8 cellular contexts compared by ENCODE assay signal in the genomic region with DNA sequence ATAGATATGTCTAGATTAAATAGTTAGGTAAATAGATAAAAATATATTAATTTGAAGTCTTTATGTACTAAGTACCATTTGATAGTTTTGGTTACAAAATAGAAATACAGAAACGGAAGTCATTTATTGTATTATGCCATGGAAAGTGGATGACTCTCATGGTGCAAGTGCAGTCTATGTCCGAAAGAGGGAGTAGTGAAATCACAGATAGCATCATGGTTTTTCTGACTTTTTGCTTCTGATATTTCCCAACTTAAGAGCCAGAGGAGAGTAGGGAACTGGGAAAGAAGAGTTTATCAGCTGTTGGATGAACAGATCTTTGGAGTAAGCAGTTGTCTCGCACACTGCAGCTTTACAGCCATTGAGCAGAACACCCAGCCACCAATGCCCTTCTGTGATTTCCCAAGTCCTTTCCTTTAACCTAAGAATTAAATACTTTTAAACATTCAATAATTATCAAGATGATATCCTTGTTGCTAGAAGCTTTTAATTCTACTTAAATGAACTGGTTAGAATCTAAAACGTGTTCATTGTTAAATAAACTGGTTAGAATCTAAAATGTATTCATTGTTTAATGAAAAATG. TPM values are rescaled to one million over a fixed set of nuclear protein-coding genes. Genes with fewer than 3 reads are reported as not detected.
DNase-seq lines count a peak whose midpoint lies in the region; ATAC-seq and TF ChIP-seq lines count a peak whose summit lies in the region.

No MANE protein-coding gene starts in this region.

- H3K79me2 ChIP-seq in DND-41 (ENCODE audit: insufficient read depth, low read length), result no peaks in the 10 kb centered on the region
- no peaks in the 10 kb centered on the region for H3K79me2 ChIP-seq in KMS-11 (ENCODE audit: insufficient read depth, low read depth)
- H3K79me2 ChIP-seq in fibroblast of lung (ENCODE audit: control insufficient read depth, insufficient read depth, low read length), result no peaks in the 10 kb centered on the region
- H3K79me2 ChIP-seq in osteoblast (ENCODE audit: insufficient read depth, low read length), result no peaks in the 10 kb centered on the region

- H3K27ac ChIP-seq in DND-41 (ENCODE audit: low read length), result no peak overlapping the region
- no peak overlapping the region for H3K27ac ChIP-seq in KMS-11
- no peak overlapping the region for H3K27ac ChIP-seq in fibroblast of lung (ENCODE audit: insufficient read depth, low read length)
- no peak overlapping the region for H3K27ac ChIP-seq in osteoblast (ENCODE audit: low read depth, low read length)

- H3K9me3 ChIP-seq in DND-41 (ENCODE audit: insufficient read depth, low read length, severe bottlenecking), result no peaks in the 10 kb centered on the region
- no peaks in the 10 kb centered on the region for H3K9me3 ChIP-seq in fibroblast of lung (ENCODE audit: control insufficient read depth, insufficient read depth, low read depth, low read length)
- no peaks in the 10 kb centered on the region for H3K9me3 ChIP-seq in osteoblast (ENCODE audit: low read depth, low read length)

- H3K4me3 ChIP-seq in DND-41 (ENCODE audit: low read depth in 1 of 2, low read length in 2 of 2) (no peak overlapping the region), KMS-11 (IDR thresholded peaks at IDR 0.05; ENCODE audit: insufficient read depth, low read depth, low read length) (no peak overlapping the region), fibroblast of lung (replicated peaks in 1 of 4; ENCODE audit: control extremely low read depth in 1 of 4, insufficient read depth in 1 of 4, low read depth in 3 of 4, low read length in 4 of 4) (no peak overlapping the region), osteoblast (ENCODE audit: insufficient read depth, low read length) (no peak overlapping the region)

- H3K36me3 ChIP-seq in DND-41 (ENCODE audit: insufficient read depth, low read length), result no peaks in the 10 kb centered on the region
- H3K36me3 ChIP-seq in KMS-11 (ENCODE audit: insufficient read depth), result no peaks in the 10 kb centered on the region
- no peaks in the 10 kb centered on the region for H3K36me3 ChIP-seq in fibroblast of lung (ENCODE audit: control insufficient read depth, insufficient read depth, low read length)
- no peaks in the 10 kb centered on the region for H3K36me3 ChIP-seq in osteoblast (ENCODE audit: insufficient read depth, low read length)

- H2AFZ ChIP-seq in DND-41 (ENCODE audit: low read depth, low read length) (no peak overlapping the region), KMS-11 (ENCODE audit: low read depth) (0 out of 2 replicates have a peak overlapping the region, but pooled peaks have one; percentile 6), fibroblast of lung (ENCODE audit: low read length) (peak overlapping the region; percentile 46), osteoblast (ENCODE audit: low read length) (peak overlapping the region; percentile 25)

- H3K9ac ChIP-seq in DND-41 (ENCODE audit: low read depth, low read length) (no peak overlapping the region), KMS-11 (no peak overlapping the region), fibroblast of lung (ENCODE audit: insufficient read depth, low read length) (no peak overlapping the region)

- H3K4me2 ChIP-seq in DND-41 (ENCODE audit: insufficient read depth, low read length) (no peak overlapping the region), KMS-11 (no peak overlapping the region), fibroblast of lung (ENCODE audit: extremely low read depth, insufficient read depth, low read length) (no peak overlapping the region), osteoblast (ENCODE audit: insufficient read depth, low read length) (peak overlapping the region; percentile 40)

- TF ChIP-seq CTCF in DND-41 (IDR thresholded peaks at IDR 0.05; ENCODE audit: borderline replicate concordance, extremely low read depth, low read length, poor library complexity, severe bottlenecking) (peak; percentile 61), KMS-11 (conservative IDR thresholded peaks at IDR 0.05; ENCODE audit: low read depth, low read length) (peak; percentile 87), fibroblast of lung (conservative IDR thresholded peaks at IDR 0.05 in 1 of 2, IDR thresholded peaks at IDR 0.05 in 1 of 2; ENCODE audit: low read depth in 1 of 2, low read length in 2 of 2) (peak; percentile 91 to 93), osteoblast (IDR thresholded peaks at IDR 0.05; ENCODE audit: extremely low read depth, low read depth, low read length) (peak; percentile 88)

- DNase-seq in DND-41 (no peak), SHP77 treated with DMSO at 0.1 percent for 48 hours (lab: John Stamatoyannopoulos, UW) (peak; percentile 27), fibroblast of lung (ENCODE audit: low read depth in 2 of 2) (peak; percentile 56 to 90), osteoblast (ENCODE audit: insufficient read length, low spot score, missing footprints) (peak; percentile 86), activated gamma-delta T cell treated with Interleukin-2 at 50 U/mL for 16 hours (no peak), DMS153 (lab: John Stamatoyannopoulos, UW) (no peak)

- H4K20me1 ChIP-seq in DND-41 (ENCODE audit: insufficient read depth, low read length) (no peaks in the 10 kb centered on the region), KMS-11 (ENCODE audit: insufficient read depth) (no peaks in the 10 kb centered on the region), fibroblast of lung (ENCODE audit: control insufficient read depth, extremely low read depth, insufficient read depth, low read length) (no peaks in the 10 kb centered on the region), osteoblast (ENCODE audit: insufficient read depth, low read length) (no peaks in the 10 kb centered on the region)

- ATAC-seq in DND-41 (ENCODE audit: insufficient read depth, low read depth) (no peak), GM21390 (IDR thresholded peaks at IDR 0.05; ENCODE audit: unreplicated experiment) (peak; percentile 71)

- H3K4me1 ChIP-seq in DND-41 (ENCODE audit: insufficient read depth, low read length), result no peaks in the 10 kb centered on the region
- H3K4me1 ChIP-seq in KMS-11 (ENCODE audit: low read depth, poor library complexity, severe bottlenecking), result peaks cover 7% of the 10 kb centered on the region
- peaks cover 2% of the 10 kb centered on the region for H3K4me1 ChIP-seq in fibroblast of lung (ENCODE audit: control insufficient read depth, extremely low read depth, insufficient read depth, low read length)
- no peaks in the 10 kb centered on the region for H3K4me1 ChIP-seq in osteoblast (ENCODE audit: insufficient read depth, low read length)

- H3K27me3 ChIP-seq in DND-41 (ENCODE audit: insufficient read depth, low read length, poor library complexity) (peaks cover 5% of the 10 kb centered on the region), KMS-11 (ENCODE audit: insufficient read depth, low read depth) (no peaks in the 10 kb centered on the region), fibroblast of lung (ENCODE audit: control insufficient read depth, insufficient read depth, low read length) (no peaks in the 10 kb centered on the region), osteoblast (ENCODE audit: insufficient read depth, low read length) (no peaks in the 10 kb centered on the region)

RNA-seq across cellular contexts. Expression of a gene that starts 18.4 kb away (rescaled TPM):
- total RNA-seq in fibroblast of lung (17.5 and 30.2 TPM in 2 replicates), osteoblast (24.8 and 26.1 TPM in 2 replicates)
- polyA plus RNA-seq in fibroblast of lung, result 18.9 and 23.8 TPM in 2 replicates
- 14.2 and 14.3 TPM in 2 replicates for polyA plus RNA-seq in fibroblast of lung (2012)
- polyA minus RNA-seq in fibroblast of lung (ENCODE audit: low replicate concordance), result 35.2 and 51.6 TPM in 2 replicates

RNA-seq across cellular contexts. Expression of a gene that starts 46.4 kb away (rescaled TPM):
- total RNA-seq in fibroblast of lung (13.2 and 14.9 TPM in 2 replicates), osteoblast (14.5 and 16.5 TPM in 2 replicates)
- 15.8 and 19.6 TPM in 2 replicates for polyA plus RNA-seq in fibroblast of lung
- 13.0 and 13.1 TPM in 2 replicates for polyA plus RNA-seq in fibroblast of lung (2012)
- 2.5 and 3.4 TPM in 2 replicates for polyA minus RNA-seq in fibroblast of lung (ENCODE audit: low replicate concordance)

Comparison
In these comparisons a context has a peak if more than half of its experiments do, and no peak if none do; other contexts are left out.
1. DNase-seq: peak in SHP77 treated with DMSO at 0.1 percent for 48 hours (single experiment), fibroblast of lung (2 of 2) and osteoblast (single experiment); none in DND-41 (single experiment), activated gamma-delta T cell treated with Interleukin-2 at 50 U/mL for 16 hours (single experiment) and DMS153 (single experiment).
2. Peak in every context shown above with its lines, with median percentiles within 50 percentile points of each other: CTCF ChIP-seq.